In the genomic region with DNA sequence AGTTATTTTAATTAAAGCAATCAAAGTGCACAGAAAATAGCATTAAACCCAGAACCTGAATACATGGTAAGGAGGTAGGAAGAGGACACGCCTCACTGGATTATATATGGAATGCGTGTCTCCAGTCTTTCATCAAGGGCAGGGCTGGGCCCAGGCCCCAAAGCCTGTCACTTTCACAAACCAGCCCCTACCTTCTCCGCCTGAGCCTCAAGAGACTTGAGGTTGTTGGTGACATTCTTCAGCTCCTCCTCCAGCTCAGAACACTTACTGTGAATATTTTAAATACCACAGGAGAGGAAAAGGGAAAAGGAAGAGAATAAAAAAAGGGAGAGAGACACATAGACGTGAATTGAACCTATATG, we compare ENCODE assay signal across 20 cellular contexts. TPM values are rescaled to one million over a fixed set of nuclear protein-coding genes. Genes with fewer than 3 reads are reported as not detected.
DNase-seq lines count a peak whose midpoint lies in the region; ATAC-seq, FAIRE-seq and TF ChIP-seq lines count a peak whose summit lies in the region.
"Had no signal": no experiment of that assay in that cellular context is flagged by ENCODE, and none has a peak within 500 bp of the region (broad histone marks: within the 10 kb centered on the region; RNA-seq: fewer than 3 reads in every experiment).

No MANE protein-coding gene starts in this region.

- TF ChIP-seq CTCF in HepG2 (CRISPR knock-in tag; IDR thresholded peaks at IDR 0.05): no peak
- TF ChIP-seq CTCF in right lobe of liver (IDR thresholded peaks at IDR 0.05): no peak
- TF ChIP-seq CTCF in astrocyte (IDR thresholded peaks at IDR 0.05; ENCODE audit: insufficient read depth, low read depth, low read length): no peak
- TF ChIP-seq CTCF in upper lobe of right lung (IDR thresholded peaks at IDR 0.05): no peak

- H3K79me2 ChIP-seq in HepG2 (ENCODE audit: insufficient read depth, low read length) (peaks cover 15% of the 10 kb centered on the region), astrocyte (ENCODE audit: insufficient read depth, low read length) (peaks cover 76% of the 10 kb centered on the region)

- H3K4me3 Mint-ChIP-seq in astrocyte (ENCODE audit: unreplicated experiment): no peak overlapping the region
- no peak overlapping the region for H3K4me3 Mint-ChIP-seq in naive thymus-derived CD4-positive, alpha-beta T cell
- H3K4me3 Mint-ChIP-seq: GM23338, WTC11 had no signal

- CTCF ChIA-PET in HepG2 (lab: Yijun Ruan, JAX; ENCODE audit: low intra/inter-chr PET ratio, low total read pairs): no interaction called here
- CTCF ChIA-PET in naive thymus-derived CD4-positive, alpha-beta T cell (lab: Charles Lee): no interaction called here

- no peak for TF ChIP-seq RAD21 in HepG2 (CRISPR knock-in tag; IDR thresholded peaks at IDR 0.05)

- TF ChIP-seq EP300 in HepG2 (IDR thresholded peaks at IDR 0.05; ENCODE audit: low read depth in 2 of 2, low read length in 2 of 2) (no peak), HepG2 (CRISPR knock-in tag; IDR thresholded peaks at IDR 0.05; ENCODE audit: borderline replicate concordance) (no peak)

- WGBS in HepG2 (ENCODE audit: low lambda C conversion rate): 98% methylated on average over 4 of the region's 4 CpGs
- 83% methylated on average over 2 of the region's 4 CpGs for WGBS in right lobe of liver (ENCODE audit: insufficient coverage, low coverage, low lambda C conversion rate, missing lambda C conversion rate)

- POLR2A ChIA-PET in HepG2 (lab: Yijun Ruan, JAX): no interaction called here
- POLR2A ChIA-PET in naive thymus-derived CD4-positive, alpha-beta T cell (lab: Charles Lee): interaction anchor here (0.8 to 1.2 kb wide), 2 partner anchors 9 to 181 kb away, joined by 3 to 4 read pairs; no protein-coding TSS in a partner anchor

- DNase-seq in HepG2 (ENCODE audit: low spot score) (no peak), right lobe of liver (no peak), astrocyte (ENCODE audit: low read depth) (no peak), upper lobe of right lung (no peak), NCI-H2029 treated with DMSO at 0.1 percent for 48 hours (lab: John Stamatoyannopoulos, UW) (no peak)
- no peak for DNase-seq in naive thymus-derived CD4-positive, alpha-beta T cell
- DNase-seq: anterior cingulate cortex, DMS 273 treated with DMSO at 0.1 percent for 48 hours, esophagus squamous epithelium, KG1, NCI-H1092, occipital lobe had no signal

- peak overlapping the region; percentile 44 for H3K27ac Mint-ChIP-seq in astrocyte (ENCODE audit: unreplicated experiment)
- H3K27ac Mint-ChIP-seq in naive thymus-derived CD4-positive, alpha-beta T cell: peak overlapping the region; percentile 7 to 86 (median 77)
- H3K27ac Mint-ChIP-seq: GM23338, WTC11 had no signal

- BruUV-seq in HepG2 (replicated peaks; lab: Mats Ljungman, UMichigan): TSS peak; percentile 21

- H2AFZ ChIP-seq in HepG2 (ENCODE audit: low read length) (no peak overlapping the region), astrocyte (ENCODE audit: low read depth, low read length) (no peak overlapping the region)
- H2AFZ ChIP-seq: GM23338 had no signal

- no peaks in the 10 kb centered on the region for H3K27me3 Mint-ChIP-seq in astrocyte (ENCODE audit: low read depth, unreplicated experiment)
- no peaks in the 10 kb centered on the region for H3K27me3 Mint-ChIP-seq in naive thymus-derived CD4-positive, alpha-beta T cell

- H3K4me1 ChIP-seq in HepG2 (ENCODE audit: insufficient read depth, low read length): no peaks in the 10 kb centered on the region
- H3K4me1 ChIP-seq in right lobe of liver: peaks cover 0 to 11% (median 0%) of the 10 kb centered on the region in 4 donors
- H3K4me1 ChIP-seq in astrocyte (ENCODE audit: insufficient read depth, low read length): no peaks in the 10 kb centered on the region
- peaks cover 7 to 10% of the 10 kb centered on the region in 2 donors for H3K4me1 ChIP-seq in naive thymus-derived CD4-positive, alpha-beta T cell (ENCODE audit: control insufficient read depth in 2 of 2, insufficient read depth in 2 of 2, low read length in 2 of 2)
- H3K4me1 ChIP-seq in upper lobe of right lung: peaks cover 11% of the 10 kb centered on the region

- no peak for FAIRE-seq in HepG2 (lab: Jason Lieb, UNC)
- FAIRE-seq in astrocyte (lab: Jason Lieb, UNC): no peak
- FAIRE-seq: colon, RCC 7860 had no signal

- H3K4me2 ChIP-seq in HepG2 (ENCODE audit: low read depth, low read length) (no peak overlapping the region), astrocyte (ENCODE audit: low read length) (no peak overlapping the region)
- H3K4me2 ChIP-seq: GM23338 had no signal

- ATAC-seq in HepG2 (no peak), right lobe of liver (no peak), upper lobe of right lung (peak; percentile 84), HG02981 (IDR thresholded peaks at IDR 0.05; ENCODE audit: unreplicated experiment) (no peak), HG03095 (IDR thresholded peaks at IDR 0.05; ENCODE audit: unreplicated experiment) (no peak)
- ATAC-seq in naive thymus-derived CD4-positive, alpha-beta T cell: no peak
- ATAC-seq: GM23338, sciatic nerve, WTC11 had no signal

- H3K4me3 ChIP-seq in HepG2 (replicated peaks in 1 of 3; ENCODE audit: insufficient read depth in 1 of 3, low read depth in 2 of 3, low read length in 3 of 3): no peak overlapping the region
- H3K4me3 ChIP-seq in right lobe of liver: no peak overlapping the region
- no peak overlapping the region for H3K4me3 ChIP-seq in astrocyte (ENCODE audit: insufficient read depth, low read depth, low read length)
- no peak overlapping the region for H3K4me3 ChIP-seq in naive thymus-derived CD4-positive, alpha-beta T cell (ENCODE audit: low read length)
- no peak overlapping the region for H3K4me3 ChIP-seq in upper lobe of right lung
- H3K4me3 ChIP-seq: esophagus squamous epithelium, GM23338 had no signal

- intact Hi-C loops in HepG2 (cut with micrococcal nuclease; ENCODE audit: unreplicated experiment): no loop called here
- intact Hi-C loops in right lobe of liver (cut with DNase I): no loop called here
- intact Hi-C loops in naive thymus-derived CD4-positive, alpha-beta T cell (cut with micrococcal nuclease): no loop called here
- intact Hi-C loops in upper lobe of right lung (cut with DNase I): no loop called here

- H3K27me3 ChIP-seq in HepG2 (ENCODE audit: control insufficient read depth in 1 of 2, insufficient read depth in 2 of 2, low read length in 2 of 2) (no peaks in the 10 kb centered on the region), right lobe of liver (no peaks in the 10 kb centered on the region), astrocyte (ENCODE audit: insufficient read depth, low read length) (no peaks in the 10 kb centered on the region), upper lobe of right lung (no peaks in the 10 kb centered on the region)
- no peaks in the 10 kb centered on the region for H3K27me3 ChIP-seq in naive thymus-derived CD4-positive, alpha-beta T cell (ENCODE audit: control insufficient read depth in 2 of 2, insufficient read depth in 2 of 2, low read length in 2 of 2)
- H3K27me3 ChIP-seq: esophagus squamous epithelium had no signal

- in situ Hi-C loops in HepG2 (cut with HindIII; ENCODE audit: extremely low pct_ligation_motif_present, low pct_unique_long_range_greater_than_20kb): no loop called here

- H3K27ac ChIP-seq in HepG2 (ENCODE audit: extremely low read length, insufficient read depth, low read length) (no peak overlapping the region), right lobe of liver (no peak overlapping the region), astrocyte (ENCODE audit: low read depth, low read length) (no peak overlapping the region), upper lobe of right lung (no peak overlapping the region)
- peak overlapping the region; percentile 15 for H3K27ac ChIP-seq in naive thymus-derived CD4-positive, alpha-beta T cell (ENCODE audit: low read depth, low read length)

- H4K20me1 ChIP-seq in HepG2 (ENCODE audit: insufficient read depth, low read length) (no peaks in the 10 kb centered on the region; the same call in 1 of the 2 replicates), astrocyte (ENCODE audit: insufficient read depth, low read length) (peaks cover 97% of the 10 kb centered on the region)

- H3K36me3 ChIP-seq in HepG2 (replicated peaks in 1 of 2; ENCODE audit: control insufficient read depth in 1 of 2, insufficient read depth in 2 of 2, low read length in 2 of 2): peaks cover 35 to 81% of the 10 kb centered on the region in 2 experiments
- H3K36me3 ChIP-seq in right lobe of liver: peaks cover 23 to 84% (median 50%) of the 10 kb centered on the region in 4 donors
- H3K36me3 ChIP-seq in astrocyte (ENCODE audit: insufficient read depth, low read length): peaks cover 69% of the 10 kb centered on the region
- peaks cover 61 to 87% (median 61%) of the 10 kb centered on the region in 3 experiments for H3K36me3 ChIP-seq in naive thymus-derived CD4-positive, alpha-beta T cell (ENCODE audit: control insufficient read depth in 2 of 3, insufficient read depth in 3 of 3, low read length in 3 of 3)
- H3K36me3 ChIP-seq in upper lobe of right lung: peaks cover 99% of the 10 kb centered on the region

- no peaks in the 10 kb centered on the region for H3K9me3 Mint-ChIP-seq in astrocyte (ENCODE audit: unreplicated experiment)
- no peaks in the 10 kb centered on the region for H3K9me3 Mint-ChIP-seq in naive thymus-derived CD4-positive, alpha-beta T cell
- H3K9me3 Mint-ChIP-seq: GM23338, WTC11 had no signal

- peaks cover 30% of the 10 kb centered on the region for H3K4me1 Mint-ChIP-seq in astrocyte (ENCODE audit: low read depth, unreplicated experiment)
- H3K4me1 Mint-ChIP-seq in naive thymus-derived CD4-positive, alpha-beta T cell: peaks cover 18 to 56% (median 47%) of the 10 kb centered on the region in 7 donors
- H3K4me1 Mint-ChIP-seq: GM23338, WTC11 had no signal

- no peaks in the 10 kb centered on the region for H3K9me3 ChIP-seq in HepG2 (ENCODE audit: low read length)
- no peaks in the 10 kb centered on the region for H3K9me3 ChIP-seq in right lobe of liver
- H3K9me3 ChIP-seq in astrocyte (ENCODE audit: insufficient read depth, low read depth, low read length): no peaks in the 10 kb centered on the region
- no peaks in the 10 kb centered on the region for H3K9me3 ChIP-seq in naive thymus-derived CD4-positive, alpha-beta T cell (ENCODE audit: control insufficient read depth in 2 of 3, low read length in 3 of 3)
- H3K9me3 ChIP-seq in upper lobe of right lung: no peaks in the 10 kb centered on the region
- H3K9me3 ChIP-seq: esophagus squamous epithelium had no signal

- peaks cover 42% of the 10 kb centered on the region for H3K36me3 Mint-ChIP-seq in astrocyte (ENCODE audit: low read depth, unreplicated experiment)
- H3K36me3 Mint-ChIP-seq in naive thymus-derived CD4-positive, alpha-beta T cell: peaks cover 21 to 69% (median 49%) of the 10 kb centered on the region in 5 donors

- TF ChIP-seq POLR2A in HepG2 (IDR thresholded peaks at IDR 0.05; ENCODE audit: insufficient read depth in 1 of 2, low read depth in 2 of 2, low read length in 2 of 2): no peak
- TF ChIP-seq POLR2A in right lobe of liver (IDR thresholded peaks at IDR 0.05): no peak

- no peak overlapping the region for H3K9ac ChIP-seq in HepG2 (ENCODE audit: insufficient read depth, low read depth, low read length)
- H3K9ac ChIP-seq in astrocyte (ENCODE audit: low read length): no peak overlapping the region

RNA-seq across cellular contexts. Expression of gene NUP210L, which starts 16.3 kb away (rescaled TPM):
- not detected in 2 replicates for total RNA-seq in HepG2 (2016; rRNA removed; fragmentation: Illumina TruSeq; extraction: Trizol)
- total RNA-seq in HepG2 (2016; cell fraction: cytosol; rRNA removed; fragmentation: Illumina TruSeq; extraction: Trizol; ENCODE audit: low read depth): not detected in 2 replicates
- total RNA-seq in HepG2 (2016; cell fraction: insoluble cytoplasmic fraction; rRNA removed; fragmentation: Illumina TruSeq; extraction: Trizol): not detected in 2 replicates
- total RNA-seq in HepG2 (2016; cell fraction: membrane; rRNA removed; fragmentation: Illumina TruSeq; extraction: Trizol): not detected in 2 replicates
- total RNA-seq in HepG2 (2016; cell fraction: nucleus; rRNA removed; fragmentation: Illumina TruSeq; extraction: Trizol): not detected in 2 replicates
- polyA plus RNA-seq in HepG2 (2011; rRNA removed): not detected in 2 replicates
- polyA plus RNA-seq in HepG2 (2011; cell fraction: cytosol; rRNA removed): not detected in 2 replicates
- not detected in 2 replicates for polyA plus RNA-seq in HepG2 (2011; cell fraction: nucleus; rRNA removed)
- not detected in 2 replicates for polyA plus RNA-seq in HepG2 (2012)
- not detected in 2 replicates for polyA plus RNA-seq in HepG2 (2016; cell fraction: cytosol; fragmentation: Illumina TruSeq; extraction: Trizol; ENCODE audit: low read depth)
- polyA plus RNA-seq in HepG2 (2016; cell fraction: insoluble cytoplasmic fraction; fragmentation: Illumina TruSeq; extraction: Trizol; ENCODE audit: low read depth): not detected in 2 replicates
- polyA plus RNA-seq in HepG2 (2016; cell fraction: membrane; fragmentation: Illumina TruSeq; extraction: Trizol; ENCODE audit: low read depth): not detected in 2 replicates
- not detected in 2 replicates for polyA plus RNA-seq in HepG2 (2016; cell fraction: nucleus; fragmentation: Illumina TruSeq; extraction: Trizol; ENCODE audit: insufficient read depth, low read depth)
- polyA minus RNA-seq in HepG2 (2011; rRNA and poly(A)+ RNA removed; ENCODE audit: low replicate concordance): 0.04 TPM in 1 of 2 replicates, not detected in the other
- not detected in 2 replicates for polyA minus RNA-seq in HepG2 (2011; cell fraction: cytosol; rRNA and poly(A)+ RNA removed)
- 0.12 TPM in 1 of 2 replicates, not detected in the other for polyA minus RNA-seq in HepG2 (2011; cell fraction: nucleus; rRNA and poly(A)+ RNA removed)
- under 1 TPM in 1 of 6 experiments, not detected in 5; 0.14 TPM for total RNA-seq in right lobe of liver
- total RNA-seq in astrocyte: 0.07 TPM in 1 of 2 replicates, not detected in the other
- total RNA-seq in naive thymus-derived CD4-positive, alpha-beta T cell: under 1 TPM in 4 of 5 experiments, not detected in 1; 0.11 to 0.16 (median 0.15) TPM
- not detected for polyA plus RNA-seq in naive thymus-derived CD4-positive, alpha-beta T cell
- total RNA-seq in upper lobe of right lung: 2.1 TPM
- total RNA-seq: GM23338 had no signal

RNA-seq across cellular contexts. Expression of gene TPM3, which starts 20.7 kb away (rescaled TPM):
- 307 and 481 TPM in 2 replicates for total RNA-seq in HepG2 (2016; rRNA removed; fragmentation: Illumina TruSeq; extraction: Trizol)
- 53.8 and 55.7 TPM in 2 replicates for total RNA-seq in HepG2 (2016; cell fraction: cytosol; rRNA removed; fragmentation: Illumina TruSeq; extraction: Trizol; ENCODE audit: low read depth)
- total RNA-seq in HepG2 (2016; cell fraction: insoluble cytoplasmic fraction; rRNA removed; fragmentation: Illumina TruSeq; extraction: Trizol): 323 and 475 TPM in 2 replicates
- total RNA-seq in HepG2 (2016; cell fraction: membrane; rRNA removed; fragmentation: Illumina TruSeq; extraction: Trizol): 138 and 148 TPM in 2 replicates
- total RNA-seq in HepG2 (2016; cell fraction: nucleus; rRNA removed; fragmentation: Illumina TruSeq; extraction: Trizol): 108 and 115 TPM in 2 replicates
- polyA plus RNA-seq in HepG2 (2011; rRNA removed): 131 and 160 TPM in 2 replicates
- 118 and 149 TPM in 2 replicates for polyA plus RNA-seq in HepG2 (2011; cell fraction: cytosol; rRNA removed)
- polyA plus RNA-seq in HepG2 (2011; cell fraction: nucleus; rRNA removed): 45.9 and 62.4 TPM in 2 replicates
- polyA plus RNA-seq in HepG2 (2012): 153 and 194 TPM in 2 replicates
- polyA plus RNA-seq in HepG2 (2016; cell fraction: cytosol; fragmentation: Illumina TruSeq; extraction: Trizol; ENCODE audit: low read depth): 89.5 and 101 TPM in 2 replicates
- polyA plus RNA-seq in HepG2 (2016; cell fraction: insoluble cytoplasmic fraction; fragmentation: Illumina TruSeq; extraction: Trizol; ENCODE audit: low read depth): 611 and 615 TPM in 2 replicates
- polyA plus RNA-seq in HepG2 (2016; cell fraction: membrane; fragmentation: Illumina TruSeq; extraction: Trizol; ENCODE audit: low read depth): 145 TPM in 2 replicates
- polyA plus RNA-seq in HepG2 (2016; cell fraction: nucleus; fragmentation: Illumina TruSeq; extraction: Trizol; ENCODE audit: insufficient read depth, low read depth): 192 and 200 TPM in 2 replicates
- 66.0 and 182 TPM in 2 replicates for polyA minus RNA-seq in HepG2 (2011; rRNA and poly(A)+ RNA removed; ENCODE audit: low replicate concordance)
- 56.6 and 67.6 TPM in 2 replicates for polyA minus RNA-seq in HepG2 (2011; cell fraction: cytosol; rRNA and poly(A)+ RNA removed)
- 52.8 and 54.2 TPM in 2 replicates for polyA minus RNA-seq in HepG2 (2011; cell fraction: nucleus; rRNA and poly(A)+ RNA removed)
- 100 to 1,000 TPM in 3 of 6 experiments, 10 to 100 TPM in 3; 76.3 to 189 (median 120) TPM for total RNA-seq in right lobe of liver
- total RNA-seq in astrocyte: 600 and 687 TPM in 2 replicates
- total RNA-seq in naive thymus-derived CD4-positive, alpha-beta T cell: 100 to 1,000 TPM; 264 to 688 (median 281) TPM
- 100 to 1,000 TPM; 653 to 718 TPM for polyA plus RNA-seq in naive thymus-derived CD4-positive, alpha-beta T cell
- 326 TPM for total RNA-seq in upper lobe of right lung

RNA-seq across cellular contexts. Expression of gene CFAP141, which starts 34.9 kb away (rescaled TPM):
- total RNA-seq in HepG2 (2016; rRNA removed; fragmentation: Illumina TruSeq; extraction: Trizol): not detected in 2 replicates
- total RNA-seq in HepG2 (2016; cell fraction: cytosol; rRNA removed; fragmentation: Illumina TruSeq; extraction: Trizol; ENCODE audit: low read depth): not detected in 2 replicates
- not detected in 2 replicates for total RNA-seq in HepG2 (2016; cell fraction: insoluble cytoplasmic fraction; rRNA removed; fragmentation: Illumina TruSeq; extraction: Trizol)
- not detected in 2 replicates for total RNA-seq in HepG2 (2016; cell fraction: membrane; rRNA removed; fragmentation: Illumina TruSeq; extraction: Trizol)
- total RNA-seq in HepG2 (2016; cell fraction: nucleus; rRNA removed; fragmentation: Illumina TruSeq; extraction: Trizol): not detected in 2 replicates
- not detected in 2 replicates for polyA plus RNA-seq in HepG2 (2011; rRNA removed)
- polyA plus RNA-seq in HepG2 (2011; cell fraction: cytosol; rRNA removed): not detected in 2 replicates
- polyA plus RNA-seq in HepG2 (2011; cell fraction: nucleus; rRNA removed): not detected in 2 replicates
- polyA plus RNA-seq in HepG2 (2012): not detected in 2 replicates
- not detected in 2 replicates for polyA plus RNA-seq in HepG2 (2016; cell fraction: cytosol; fragmentation: Illumina TruSeq; extraction: Trizol; ENCODE audit: low read depth)
- polyA plus RNA-seq in HepG2 (2016; cell fraction: insoluble cytoplasmic fraction; fragmentation: Illumina TruSeq; extraction: Trizol; ENCODE audit: low read depth): not detected in 2 replicates
- not detected in 2 replicates for polyA plus RNA-seq in HepG2 (2016; cell fraction: membrane; fragmentation: Illumina TruSeq; extraction: Trizol; ENCODE audit: low read depth)
- polyA plus RNA-seq in HepG2 (2016; cell fraction: nucleus; fragmentation: Illumina TruSeq; extraction: Trizol; ENCODE audit: insufficient read depth, low read depth): not detected in 2 replicates
- not detected in 2 replicates for polyA minus RNA-seq in HepG2 (2011; rRNA and poly(A)+ RNA removed; ENCODE audit: low replicate concordance)
- not detected in 2 replicates for polyA minus RNA-seq in HepG2 (2011; cell fraction: cytosol; rRNA and poly(A)+ RNA removed)
- polyA minus RNA-seq in HepG2 (2011; cell fraction: nucleus; rRNA and poly(A)+ RNA removed): not detected in 2 replicates
- not detected for total RNA-seq in right lobe of liver
- not detected in 2 replicates for total RNA-seq in astrocyte
- not detected for total RNA-seq in naive thymus-derived CD4-positive, alpha-beta T cell
- not detected for polyA plus RNA-seq in naive thymus-derived CD4-positive, alpha-beta T cell
- total RNA-seq in upper lobe of right lung: not detected
- total RNA-seq: esophagus squamous epithelium, GM23338, occipital lobe, sciatic nerve, WTC11 had no signal
- polyA plus RNA-seq: GM23338, thymus had no signal

RNA-seq across cellular contexts. Expression of gene UBAP2L, which starts 49.6 kb away (rescaled TPM):
- total RNA-seq in HepG2 (2016; rRNA removed; fragmentation: Illumina TruSeq; extraction: Trizol) (74.2 and 75.9 TPM in 2 replicates), right lobe of liver (10 to 100 TPM; 26.8 to 57.2 (median 40.4) TPM), astrocyte (203 and 218 TPM in 2 replicates), upper lobe of right lung (156 TPM)
- total RNA-seq in HepG2 (2016; cell fraction: cytosol; rRNA removed; fragmentation: Illumina TruSeq; extraction: Trizol; ENCODE audit: low read depth): 32.2 and 32.3 TPM in 2 replicates
- total RNA-seq in HepG2 (2016; cell fraction: insoluble cytoplasmic fraction; rRNA removed; fragmentation: Illumina TruSeq; extraction: Trizol): 62.4 and 77.2 TPM in 2 replicates
- 48.4 and 51.5 TPM in 2 replicates for total RNA-seq in HepG2 (2016; cell fraction: membrane; rRNA removed; fragmentation: Illumina TruSeq; extraction: Trizol)
- total RNA-seq in HepG2 (2016; cell fraction: nucleus; rRNA removed; fragmentation: Illumina TruSeq; extraction: Trizol): 90.2 and 98.9 TPM in 2 replicates
- polyA plus RNA-seq in HepG2 (2011; rRNA removed): 140 and 159 TPM in 2 replicates
- polyA plus RNA-seq in HepG2 (2011; cell fraction: cytosol; rRNA removed): 59.5 and 64.7 TPM in 2 replicates
- polyA plus RNA-seq in HepG2 (2011; cell fraction: nucleus; rRNA removed): 243 and 295 TPM in 2 replicates
- 73.3 and 82.5 TPM in 2 replicates for polyA plus RNA-seq in HepG2 (2012)
- 27.7 and 30.6 TPM in 2 replicates for polyA plus RNA-seq in HepG2 (2016; cell fraction: cytosol; fragmentation: Illumina TruSeq; extraction: Trizol; ENCODE audit: low read depth)
- polyA plus RNA-seq in HepG2 (2016; cell fraction: insoluble cytoplasmic fraction; fragmentation: Illumina TruSeq; extraction: Trizol; ENCODE audit: low read depth): 83.4 and 108 TPM in 2 replicates
- polyA plus RNA-seq in HepG2 (2016; cell fraction: membrane; fragmentation: Illumina TruSeq; extraction: Trizol; ENCODE audit: low read depth): 43.4 and 53.2 TPM in 2 replicates
- 205 and 223 TPM in 2 replicates for polyA plus RNA-seq in HepG2 (2016; cell fraction: nucleus; fragmentation: Illumina TruSeq; extraction: Trizol; ENCODE audit: insufficient read depth, low read depth)
- polyA minus RNA-seq in HepG2 (2011; rRNA and poly(A)+ RNA removed; ENCODE audit: low replicate concordance): 231 and 359 TPM in 2 replicates
- polyA minus RNA-seq in HepG2 (2011; cell fraction: cytosol; rRNA and poly(A)+ RNA removed): 29.0 and 31.7 TPM in 2 replicates
- polyA minus RNA-seq in HepG2 (2011; cell fraction: nucleus; rRNA and poly(A)+ RNA removed): 310 and 330 TPM in 2 replicates
- total RNA-seq in naive thymus-derived CD4-positive, alpha-beta T cell: 100 to 1,000 TPM; 183 to 235 (median 189) TPM
- polyA plus RNA-seq in naive thymus-derived CD4-positive, alpha-beta T cell: 10 to 100 TPM; 49.4 to 79.0 TPM
